12 cellular contexts compared by ENCODE assay signal in the genomic region with DNA sequence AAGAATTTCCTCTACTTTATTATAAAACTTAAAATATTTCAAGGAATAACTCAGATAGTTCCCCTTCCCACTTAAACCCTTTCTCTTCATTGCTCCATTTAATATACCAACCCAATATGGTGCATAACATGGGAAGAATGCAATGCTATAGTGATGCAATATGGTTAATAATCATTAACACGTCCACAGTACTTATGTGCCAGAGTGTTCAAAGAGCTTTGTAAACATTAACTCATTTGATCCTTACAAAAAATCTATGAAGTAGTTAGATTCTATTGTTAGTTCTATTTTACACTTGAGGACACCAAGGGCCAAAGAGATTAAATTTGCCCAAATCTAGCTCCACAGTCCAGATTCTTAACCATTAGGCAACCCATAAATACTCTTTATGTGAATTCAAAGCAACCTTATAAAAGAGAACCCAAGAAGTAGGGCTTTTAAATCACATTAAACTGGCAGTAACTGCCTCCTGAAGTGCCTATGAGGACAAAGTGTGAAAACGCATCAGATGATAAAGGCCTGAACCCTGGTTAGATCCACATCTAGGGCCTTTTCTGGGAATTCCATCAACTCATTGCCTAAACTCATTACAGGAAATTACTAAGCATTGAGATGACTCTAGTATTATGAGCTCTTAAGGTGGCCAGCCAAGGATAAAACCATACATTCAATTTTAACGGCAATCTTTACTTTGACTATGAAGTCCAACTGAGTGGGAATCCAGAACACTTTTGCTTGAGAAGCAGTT.
DNase-seq lines count a peak whose midpoint lies in the region; ATAC-seq and TF ChIP-seq lines count a peak whose summit lies in the region.
"Had no signal": no experiment of that assay in that cellular context is flagged by ENCODE, and none has a peak within 500 bp of the region (broad histone marks: within the 10 kb centered on the region; RNA-seq: fewer than 3 reads in every experiment).

No MANE protein-coding gene starts in this region.

- H3K4me1 ChIP-seq in colonic mucosa = no peaks in the 10 kb centered on the region
- H3K4me1 ChIP-seq in lower lobe of right lung = peaks cover 15% of the 10 kb centered on the region

- H3K27ac ChIP-seq in colonic mucosa (peak overlapping the region; percentile 24), lower lobe of right lung (peak overlapping the region; percentile 3), coronary artery (no peak overlapping the region)
- H3K27ac ChIP-seq: dorsolateral prefrontal cortex, neutrophil had no signal

- ATAC-seq in HG03139 (IDR thresholded peaks at IDR 0.05; ENCODE audit: unreplicated experiment) (peak; percentile 40), lower lobe of right lung (peak; percentile 78 to 85)

- peak; percentile 88 for DNase-seq in DMS53 (lab: John Stamatoyannopoulos, UW)
- DNase-seq in colonic mucosa = no peak
- DNase-seq in lower lobe of right lung = no peak
- DNase-seq in coronary artery (ENCODE audit: low spot score) = no peak
- DNase-seq in NCI-H1694 (lab: John Stamatoyannopoulos, UW) = no peak
- no peak for DNase-seq in T-helper 2 cell
- no peak for DNase-seq in HEK293T (ENCODE audit: extremely low spot score)
- DNase-seq: dorsolateral prefrontal cortex, NCI-H1092, NCI-H510A had no signal

- CTCF ChIA-PET in HEK293T (lab: Yijun Ruan, JAX) = no interaction called here

- H3K9me3 ChIP-seq in colonic mucosa (no peaks in the 10 kb centered on the region), lower lobe of right lung (no peaks in the 10 kb centered on the region)
- H3K9me3 ChIP-seq: neutrophil had no signal

- H3K27me3 ChIP-seq in colonic mucosa (no peaks in the 10 kb centered on the region), lower lobe of right lung (ENCODE audit: low read depth) (no peaks in the 10 kb centered on the region)
- H3K27me3 ChIP-seq: neutrophil had no signal

- H3K36me3 ChIP-seq in colonic mucosa (no peaks in the 10 kb centered on the region), lower lobe of right lung (no peaks in the 10 kb centered on the region)
- H3K36me3 ChIP-seq: neutrophil had no signal

- intact Hi-C loops in colonic mucosa (cut with DNase I) (no loop called here), lower lobe of right lung (cut with DNase I) (loop anchor here (10.0 kb wide), 1 partner anchor 136 kb away; no protein-coding TSS in a partner anchor)

- TF ChIP-seq CTCF in colonic mucosa (IDR thresholded peaks at IDR 0.05) (no peak), lower lobe of right lung (IDR thresholded peaks at IDR 0.05) (no peak), coronary artery (IDR thresholded peaks at IDR 0.05) (no peak)

- POLR2A ChIA-PET in HEK293T (lab: Yijun Ruan, JAX) = no interaction called here

- no peak overlapping the region for H3K9ac ChIP-seq in colonic mucosa (ENCODE audit: low read depth in 2 of 2, low read length in 2 of 2)

- H3K4me3 ChIP-seq in colonic mucosa (no peak overlapping the region), lower lobe of right lung (no peak overlapping the region), coronary artery (no peak overlapping the region)
- H3K4me3 ChIP-seq: dorsolateral prefrontal cortex had no signal

TF ChIP-seq in HEK293T, 16 proteins besides CTCF, POLR2A, EP300 and RAD21:
- TF ChIP-seq ZNF384 (IDR thresholded peaks at IDR 0.05) (no peak), SP1 (IDR thresholded peaks at IDR 0.05) (no peak), NFRKB (IDR thresholded peaks at IDR 0.05) (no peak), FOXM1 (IDR thresholded peaks at IDR 0.05; ENCODE audit: borderline replicate concordance) (no peak), FOXK2 (IDR thresholded peaks at IDR 0.05) (no peak)

Comparison
In these comparisons a context has a peak if more than half of its experiments do, and no peak if none do; other contexts are left out.
1. H3K27ac ChIP-seq: peak in colonic mucosa (single experiment) and lower lobe of right lung (single experiment); none in coronary artery (0 of 2).